In genomic region chr14:23076785-23077408, GRCh38 we compare ENCODE assay signal across 8 cellular contexts. TPM values are rescaled to one million over a fixed set of nuclear protein-coding genes. Genes with fewer than 3 reads are reported as not detected.
DNase-seq lines count a peak whose midpoint lies in the region; ATAC-seq and TF ChIP-seq lines count a peak whose summit lies in the region.

No MANE protein-coding gene starts in this region.

- H3K4me1 ChIP-seq in sigmoid colon, result peaks cover 0 to 24% (median 13%) of the 10 kb centered on the region in 4 donors

- CTCF ChIA-PET in activated CD8-positive, alpha-beta T cell treated with anti-CD3 and anti-CD28 coated beads for 36 hours (lab: Charles Lee), result interaction anchor here (0.5 to 9.8 kb wide), 44 partner anchors 12 to 402 kb away, joined by 3 to 196 read pairs (median 4); partner anchors contain the start of genes ACIN1, AJUBA, C14orf119 and CDH24
- CTCF ChIA-PET in activated CD4-positive, alpha-beta memory T cell treated with anti-CD3 and anti-CD28 coated beads, Interleukin-2, amount 10 ng/mL, durations not matched to agents 7 days and 5 days (lab: Charles Lee), result interaction anchor here (0.6 to 3.4 kb wide), 23 partner anchors 8 to 224 kb away, joined by 3 to 40 read pairs (median 4); partner anchors contain the start of genes ACIN1, AJUBA, C14orf119 and CDH24

- H3K9me3 Mint-ChIP-seq in activated CD8-positive, alpha-beta T cell treated with anti-CD3 and anti-CD28 coated beads for 36 hours, result no peaks in the 10 kb centered on the region
- H3K9me3 Mint-ChIP-seq in activated CD4-positive, alpha-beta memory T cell treated with anti-CD3 and anti-CD28 coated beads, Interleukin-2, amount 10 ng/mL, durations not matched to agents 7 days and 5 days, result no peaks in the 10 kb centered on the region

- 68 to 71% methylated on average over 5 of the region's 5 CpGs for WGBS in sigmoid colon, 2 donors

- no peaks in the 10 kb centered on the region for H3K9me3 ChIP-seq in sigmoid colon

- POLR2A ChIA-PET in activated CD8-positive, alpha-beta T cell treated with anti-CD3 and anti-CD28 coated beads for 36 hours (lab: Charles Lee), result interaction anchor here (0.8 to 2.3 kb wide), 7 partner anchors 8 to 101 kb away, joined by 3 to 12 read pairs (median 3); partner anchors contain the start of genes ACIN1 and C14orf119
- POLR2A ChIA-PET in activated CD4-positive, alpha-beta memory T cell treated with anti-CD3 and anti-CD28 coated beads, Interleukin-2, amount 10 ng/mL, durations not matched to agents 7 days and 5 days (lab: Charles Lee), result interaction anchor here (1.1 to 2.5 kb wide), 7 partner anchors 8 to 70 kb away, joined by 3 to 7 read pairs (median 4); partner anchors contain the start of genes ACIN1 and C14orf119

- peaks cover 47 to 98% (median 77%) of the 10 kb centered on the region in 4 donors for H3K36me3 ChIP-seq in sigmoid colon

- peak; percentile 51 for DNase-seq in stimulated activated CD4-positive, alpha-beta T cell treated with anti-CD3 and anti-CD28 coated beads, Interleukin-4, amount 100 ng/mL, for 24 hours
- DNase-seq in stimulated activated CD4-positive, alpha-beta T cell treated with anti-CD3 and anti-CD28 coated beads, Interleukin-4, amount 100 ng/mL, for 1 hour, result no peak
- DNase-seq in activated CD8-positive, alpha-beta T cell treated with anti-CD3 and anti-CD28 coated beads for 36 hours, result peak; percentile 39
- peak; percentile 43 for DNase-seq in kidney tubule cell (ENCODE audit: low spot score)
- no peak for DNase-seq in D341Med (ENCODE audit: low spot score)
- DNase-seq in GM19238 (ENCODE audit: insufficient read length, low spot score), result no peak
- no peak for DNase-seq in activated CD4-positive, alpha-beta memory T cell treated with anti-CD3 and anti-CD28 coated beads, Interleukin-2, amount 10 ng/mL, durations not matched to agents 7 days and 5 days
- no peak for DNase-seq in sigmoid colon

- no peak overlapping the region for H3K27ac Mint-ChIP-seq in activated CD8-positive, alpha-beta T cell treated with anti-CD3 and anti-CD28 coated beads for 36 hours
- no peak overlapping the region for H3K27ac Mint-ChIP-seq in activated CD4-positive, alpha-beta memory T cell treated with anti-CD3 and anti-CD28 coated beads, Interleukin-2, amount 10 ng/mL, durations not matched to agents 7 days and 5 days

- intact Hi-C loops in activated CD8-positive, alpha-beta T cell treated with anti-CD3 and anti-CD28 coated beads for 36 hours (cut with micrococcal nuclease), result no loop called here
- intact Hi-C loops in sigmoid colon (cut with DNase I), result no loop called here

- peaks cover 9% of the 10 kb centered on the region for H3K4me1 Mint-ChIP-seq in activated CD8-positive, alpha-beta T cell treated with anti-CD3 and anti-CD28 coated beads for 36 hours (ENCODE audit: low read depth)
- peaks cover 8% of the 10 kb centered on the region for H3K4me1 Mint-ChIP-seq in activated CD4-positive, alpha-beta memory T cell treated with anti-CD3 and anti-CD28 coated beads, Interleukin-2, amount 10 ng/mL, durations not matched to agents 7 days and 5 days

- no peak for TF ChIP-seq EP300 in sigmoid colon (IDR thresholded peaks at IDR 0.05)

- H3K4me3 ChIP-seq in sigmoid colon, result no peak overlapping the region

- no peak for TF ChIP-seq POLR2A in sigmoid colon (IDR thresholded peaks at IDR 0.05)

- ATAC-seq in activated CD8-positive, alpha-beta T cell treated with anti-CD3 and anti-CD28 coated beads for 36 hours, result peak; percentile 70

- H3K27ac ChIP-seq in sigmoid colon, result peak overlapping the region in 1 of 4 donors; percentile 9

- no peaks in the 10 kb centered on the region for H3K27me3 ChIP-seq in sigmoid colon

- peaks cover 36% of the 10 kb centered on the region for H3K36me3 Mint-ChIP-seq in activated CD8-positive, alpha-beta T cell treated with anti-CD3 and anti-CD28 coated beads for 36 hours (ENCODE audit: low read depth)
- peaks cover 79% of the 10 kb centered on the region for H3K36me3 Mint-ChIP-seq in activated CD4-positive, alpha-beta memory T cell treated with anti-CD3 and anti-CD28 coated beads, Interleukin-2, amount 10 ng/mL, durations not matched to agents 7 days and 5 days (ENCODE audit: low read depth)

- no peaks in the 10 kb centered on the region for H3K27me3 Mint-ChIP-seq in activated CD8-positive, alpha-beta T cell treated with anti-CD3 and anti-CD28 coated beads for 36 hours
- no peaks in the 10 kb centered on the region for H3K27me3 Mint-ChIP-seq in activated CD4-positive, alpha-beta memory T cell treated with anti-CD3 and anti-CD28 coated beads, Interleukin-2, amount 10 ng/mL, durations not matched to agents 7 days and 5 days

- H3K4me3 Mint-ChIP-seq in activated CD8-positive, alpha-beta T cell treated with anti-CD3 and anti-CD28 coated beads for 36 hours, result no peak overlapping the region
- H3K4me3 Mint-ChIP-seq in activated CD4-positive, alpha-beta memory T cell treated with anti-CD3 and anti-CD28 coated beads, Interleukin-2, amount 10 ng/mL, durations not matched to agents 7 days and 5 days, result no peak overlapping the region

- TF ChIP-seq CTCF in activated CD8-positive, alpha-beta T cell treated with anti-CD3 and anti-CD28 coated beads for 36 hours (IDR thresholded peaks at IDR 0.05), result peak; percentile 70
- TF ChIP-seq CTCF in sigmoid colon (IDR thresholded peaks at IDR 0.05), result peak in 2 of 4 experiments; percentile 32 to 55

RNA-seq across cellular contexts. Expression of gene ACIN1, which starts 18.0 kb away (rescaled TPM):
- 100 to 1,000 TPM; 132 to 139 TPM for total RNA-seq in activated CD8-positive, alpha-beta T cell treated with anti-CD3 and anti-CD28 coated beads for 36 hours
- total RNA-seq in activated CD4-positive, alpha-beta memory T cell treated with anti-CD3 and anti-CD28 coated beads, Interleukin-2, amount 10 ng/mL, durations not matched to agents 7 days and 5 days, result 100 to 1,000 TPM; 166 to 167 TPM
- total RNA-seq in sigmoid colon, result 100 to 1,000 TPM in 1 of 4 donors, 10 to 100 TPM in 3; 79.9 to 129 (median 93.9) TPM
- polyA plus RNA-seq in sigmoid colon, result 100 to 1,000 TPM in 1 of 3 donors, 10 to 100 TPM in 2; 37.8 to 114 (median 40.9) TPM

RNA-seq across cellular contexts. Expression of gene C14orf119, which starts 18.4 kb away (rescaled TPM):
- 10 to 100 TPM; 49.2 to 51.1 TPM for total RNA-seq in activated CD8-positive, alpha-beta T cell treated with anti-CD3 and anti-CD28 coated beads for 36 hours
- 10 to 100 TPM; 49.2 to 55.5 TPM for total RNA-seq in activated CD4-positive, alpha-beta memory T cell treated with anti-CD3 and anti-CD28 coated beads, Interleukin-2, amount 10 ng/mL, durations not matched to agents 7 days and 5 days
- total RNA-seq in sigmoid colon, result 10 to 100 TPM; 22.4 to 38.9 (median 30.1) TPM
- polyA plus RNA-seq in sigmoid colon, result 10 to 100 TPM; 49.2 to 94.3 (median 50.0) TPM

RNA-seq across cellular contexts. Expression of gene CDH24, which starts 19.6 kb away (rescaled TPM):
- under 1 TPM; 0.69 to 0.72 TPM for total RNA-seq in activated CD8-positive, alpha-beta T cell treated with anti-CD3 and anti-CD28 coated beads for 36 hours
- total RNA-seq in activated CD4-positive, alpha-beta memory T cell treated with anti-CD3 and anti-CD28 coated beads, Interleukin-2, amount 10 ng/mL, durations not matched to agents 7 days and 5 days, result 1 to 10 TPM; 1.6 to 2.0 TPM
- total RNA-seq in sigmoid colon, result 1 to 10 TPM; 2.0 to 7.5 (median 2.8) TPM
- polyA plus RNA-seq in sigmoid colon, result 1 to 10 TPM in 1 of 3 donors, under 1 TPM in 2; 0.46 to 5.4 (median 0.60) TPM

RNA-seq across cellular contexts. Expression of gene CIROP, which starts 27.9 kb away (rescaled TPM):
- not detected for total RNA-seq in activated CD8-positive, alpha-beta T cell treated with anti-CD3 and anti-CD28 coated beads for 36 hours
- not detected for total RNA-seq in activated CD4-positive, alpha-beta memory T cell treated with anti-CD3 and anti-CD28 coated beads, Interleukin-2, amount 10 ng/mL, durations not matched to agents 7 days and 5 days
- under 1 TPM in 1 of 4 donors, not detected in 3; 0.27 TPM for total RNA-seq in sigmoid colon
- polyA plus RNA-seq in sigmoid colon, result not detected

RNA-seq across cellular contexts. Expression of gene PSMB11, which starts 34.9 kb away (rescaled TPM):
- total RNA-seq in activated CD8-positive, alpha-beta T cell treated with anti-CD3 and anti-CD28 coated beads for 36 hours, result not detected
- not detected for total RNA-seq in activated CD4-positive, alpha-beta memory T cell treated with anti-CD3 and anti-CD28 coated beads, Interleukin-2, amount 10 ng/mL, durations not matched to agents 7 days and 5 days
- total RNA-seq in sigmoid colon, result under 1 TPM in 1 of 4 donors, not detected in 3; 0.41 TPM
- under 1 TPM in 1 of 3 donors, not detected in 2; 0.06 TPM for polyA plus RNA-seq in sigmoid colon

Comparison
In these comparisons a context has a peak if more than half of its experiments do, and no peak if none do; other contexts are left out.
1. DNase-seq: peak in stimulated activated CD4-positive, alpha-beta T cell treated with anti-CD3 and anti-CD28 coated beads, Interleukin-4, amount 100 ng/mL, for 24 hours (single experiment), activated CD8-positive, alpha-beta T cell treated with anti-CD3 and anti-CD28 coated beads for 36 hours (single experiment) and kidney tubule cell (single experiment); none in stimulated activated CD4-positive, alpha-beta T cell treated with anti-CD3 and anti-CD28 coated beads, Interleukin-4, amount 100 ng/mL, for 1 hour (single experiment), D341Med (single experiment), GM19238 (single experiment), activated CD4-positive, alpha-beta memory T cell treated with anti-CD3 and anti-CD28 coated beads, Interleukin-2, amount 10 ng/mL, durations not matched to agents 7 days and 5 days (single experiment) and sigmoid colon (single experiment).